8 cellular contexts compared by ENCODE assay signal in the genomic region with DNA sequence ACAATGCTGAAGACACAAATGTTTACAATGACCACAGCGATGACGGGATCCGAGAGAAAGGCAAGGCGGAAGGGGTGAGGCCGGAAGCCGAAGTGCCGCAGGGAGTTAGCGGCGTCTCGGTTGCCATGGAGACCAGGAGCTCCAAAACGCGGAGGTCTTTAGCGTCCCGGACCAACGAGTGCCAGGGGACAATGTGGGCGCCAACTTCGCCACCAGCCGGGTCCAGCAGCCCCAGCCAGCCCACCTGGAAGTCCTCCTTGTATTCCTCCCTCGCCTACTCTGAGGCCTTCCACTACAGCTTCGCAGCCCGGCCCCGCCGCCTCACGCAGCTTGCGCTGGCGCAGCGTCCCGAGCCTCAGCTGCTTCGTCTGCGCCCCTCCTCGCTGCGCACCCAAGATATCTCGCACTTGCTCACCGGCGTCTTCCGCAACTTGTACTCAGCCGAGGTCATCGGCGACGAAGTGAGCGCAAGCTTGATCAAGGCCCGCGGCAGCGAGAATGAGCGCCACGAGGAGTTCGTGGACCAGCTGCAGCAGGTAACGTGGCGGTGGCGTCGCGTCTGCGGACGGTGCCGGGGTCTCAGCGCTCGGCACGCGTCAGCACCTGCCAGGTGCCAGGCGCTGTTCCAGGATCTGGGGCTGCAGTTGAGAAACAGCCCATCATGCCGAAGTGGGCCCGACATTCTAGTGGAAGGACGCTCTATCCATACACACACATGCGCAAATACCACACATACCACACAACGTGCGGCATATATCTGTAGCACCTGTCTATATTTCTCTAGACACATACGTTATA. TPM values are rescaled to one million over a fixed set of nuclear protein-coding genes. Genes with fewer than 3 reads are reported as not detected.
DNase-seq lines count a peak whose midpoint lies in the region; ATAC-seq and TF ChIP-seq lines count a peak whose summit lies in the region.

A gene with protein sequence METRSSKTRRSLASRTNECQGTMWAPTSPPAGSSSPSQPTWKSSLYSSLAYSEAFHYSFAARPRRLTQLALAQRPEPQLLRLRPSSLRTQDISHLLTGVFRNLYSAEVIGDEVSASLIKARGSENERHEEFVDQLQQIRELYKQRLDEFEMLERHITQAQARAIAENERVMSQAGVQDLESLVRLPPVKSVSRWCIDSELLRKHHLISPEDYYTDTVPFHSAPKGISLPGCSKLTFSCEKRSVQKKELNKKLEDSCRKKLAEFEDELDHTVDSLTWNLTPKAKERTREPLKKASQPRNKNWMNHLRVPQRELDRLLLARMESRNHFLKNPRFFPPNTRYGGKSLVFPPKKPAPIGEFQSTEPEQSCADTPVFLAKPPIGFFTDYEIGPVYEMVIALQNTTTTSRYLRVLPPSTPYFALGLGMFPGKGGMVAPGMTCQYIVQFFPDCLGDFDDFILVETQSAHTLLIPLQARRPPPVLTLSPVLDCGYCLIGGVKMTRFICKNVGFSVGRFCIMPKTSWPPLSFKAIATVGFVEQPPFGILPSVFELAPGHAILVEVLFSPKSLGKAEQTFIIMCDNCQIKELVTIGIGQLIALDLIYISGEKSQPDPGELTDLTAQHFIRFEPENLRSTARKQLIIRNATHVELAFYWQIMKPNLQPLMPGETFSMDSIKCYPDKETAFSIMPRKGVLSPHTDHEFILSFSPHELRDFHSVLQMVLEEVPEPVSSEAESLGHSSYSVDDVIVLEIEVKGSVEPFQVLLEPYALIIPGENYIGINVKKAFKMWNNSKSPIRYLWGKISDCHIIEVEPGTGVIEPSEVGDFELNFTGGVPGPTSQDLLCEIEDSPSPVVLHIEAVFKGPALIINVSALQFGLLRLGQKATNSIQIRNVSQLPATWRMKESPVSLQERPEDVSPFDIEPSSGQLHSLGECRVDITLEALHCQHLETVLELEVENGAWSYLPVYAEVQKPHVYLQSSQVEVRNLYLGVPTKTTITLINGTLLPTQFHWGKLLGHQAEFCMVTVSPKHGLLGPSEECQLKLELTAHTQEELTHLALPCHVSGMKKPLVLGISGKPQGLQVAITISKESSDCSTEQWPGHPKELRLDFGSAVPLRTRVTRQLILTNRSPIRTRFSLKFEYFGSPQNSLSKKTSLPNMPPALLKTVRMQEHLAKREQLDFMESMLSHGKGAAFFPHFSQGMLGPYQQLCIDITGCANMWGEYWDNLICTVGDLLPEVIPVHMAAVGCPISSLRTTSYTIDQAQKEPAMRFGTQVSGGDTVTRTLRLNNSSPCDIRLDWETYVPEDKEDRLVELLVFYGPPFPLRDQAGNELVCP (N-terminal part only) (plus strand): TSS at position 108 of the 798 bp plus-strand sequence. CDS start 18 bp downstream, at position 126.

- peak within 1 kb of the TSS; percentile 54 for H3K4me3 ChIP-seq in fibroblast of pulmonary artery (replicated peaks; ENCODE audit: low read depth, low read length)
- H3K4me3 ChIP-seq in osteoblast (ENCODE audit: insufficient read depth, low read length) = peak within 1 kb of the TSS; percentile 72
- H3K4me3 ChIP-seq in thymus (ENCODE audit: low read length) = peak within 1 kb of the TSS; percentile 52

- no peak within 1 kb of the TSS for H3K27ac ChIP-seq in osteoblast (ENCODE audit: low read depth, low read length)
- H3K27ac ChIP-seq in thymus (ENCODE audit: low read depth) = peak within 1 kb of the TSS; percentile 37

- peak; percentile 75 for ATAC-seq in GM21576 (IDR thresholded peaks at IDR 0.05; ENCODE audit: unreplicated experiment)

- H3K4me1 ChIP-seq in osteoblast (ENCODE audit: insufficient read depth, low read length) (peaks cover 14% of the 10 kb centered on the region), thymus (ENCODE audit: control insufficient read depth, insufficient read depth, low read length) (peaks cover 7% of the 10 kb centered on the region)

- DNase-seq in EH (ENCODE audit: low read depth) = peak; percentile 72
- DNase-seq in MV-4-11 (lab: John Stamatoyannopoulos, UW) = peak; percentile 74
- peak; percentile 67 for DNase-seq in activated T-cell treated with anti-CD3 and anti-CD28 coated beads for 24 hours (ENCODE audit: low read depth)
- DNase-seq in fibroblast of pulmonary artery (ENCODE audit: low read depth) = peak; percentile 67
- DNase-seq in osteoblast (ENCODE audit: insufficient read length, low spot score, missing footprints) = peak; percentile 82
- DNase-seq in H4 (ENCODE audit: low spot score) = no peak

- H3K27me3 ChIP-seq in osteoblast (ENCODE audit: insufficient read depth, low read length) (peaks cover 10% of the 10 kb centered on the region), thymus (ENCODE audit: control insufficient read depth, insufficient read depth) (peaks cover 6% of the 10 kb centered on the region)

- H3K79me2 ChIP-seq in osteoblast (ENCODE audit: insufficient read depth, low read length) = no peaks in the 10 kb centered on the region

- peak within 1 kb of the TSS; percentile 88 for H3K4me2 ChIP-seq in osteoblast (ENCODE audit: insufficient read depth, low read length)

- WGBS in thymus = under 1% methylated on average over 67 of the region's 67 CpGs

- peak within 1 kb of the TSS; percentile 96 for H2AFZ ChIP-seq in osteoblast (ENCODE audit: low read length)

- H3K36me3 ChIP-seq in osteoblast (ENCODE audit: insufficient read depth, low read length) = no peaks in the 10 kb centered on the region
- H3K36me3 ChIP-seq in thymus (ENCODE audit: control insufficient read depth, insufficient read depth) = no peaks in the 10 kb centered on the region

- no peaks in the 10 kb centered on the region for H3K9me3 ChIP-seq in osteoblast (ENCODE audit: low read depth, low read length)
- H3K9me3 ChIP-seq in thymus (ENCODE audit: control insufficient read depth) = no peaks in the 10 kb centered on the region

- H4K20me1 ChIP-seq in osteoblast (ENCODE audit: insufficient read depth, low read length) = no peaks in the 10 kb centered on the region

- no peak for TF ChIP-seq CTCF in fibroblast of pulmonary artery (IDR thresholded peaks at IDR 0.05; ENCODE audit: low read length, missing control alignments)
- no peak for TF ChIP-seq CTCF in osteoblast (IDR thresholded peaks at IDR 0.05; ENCODE audit: extremely low read depth, low read depth, low read length)

RNA-seq across cellular contexts. Expression of the gene that starts here (rescaled TPM):
- under 0.01 and 0.29 TPM in 2 replicates for total RNA-seq in osteoblast
- polyA plus RNA-seq in thymus = 0.52 TPM
- 0.10 TPM in 1 of 2 replicates, not detected in the other for total RNA-seq in H4 (2014; rRNA removed; shearing (Covaris generic))

Comparison
In these comparisons a context has a peak if more than half of its experiments do, and no peak if none do; other contexts are left out.
1. Peak in DNase-seq, H3K4me3 ChIP-seq and H3K4me2 ChIP-seq in osteoblast; RNA of the gene not detected or under 1 TPM.